2 cellular contexts compared by ENCODE assay signal in the genomic region with DNA sequence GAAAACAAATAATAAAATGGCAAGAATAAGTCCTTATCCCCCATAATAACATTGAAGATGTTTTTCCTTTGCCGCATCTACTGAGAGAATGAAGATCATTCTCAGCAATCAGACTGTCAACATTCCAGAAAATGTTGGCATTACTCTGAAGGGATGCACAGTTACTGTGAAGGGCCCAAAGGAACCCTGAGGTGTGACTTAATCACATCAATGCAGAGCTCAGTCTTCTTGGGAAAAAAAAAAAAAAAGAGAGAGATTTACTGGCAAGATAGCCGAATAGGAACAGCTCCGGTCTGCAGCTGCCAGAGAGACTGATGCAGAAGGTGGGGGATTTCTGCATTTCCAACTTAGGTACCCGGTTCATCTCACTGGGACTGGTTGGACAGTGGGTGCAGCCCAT.
TF ChIP-seq lines count a peak whose summit lies in the region.

No MANE protein-coding gene starts in this region.

TF ChIP-seq in GM23338, 12 proteins besides CTCF, POLR2A, EP300 and RAD21 (continues in another document):
- TF ChIP-seq ZNF331 (CRISPR knock-in tag; IDR thresholded peaks at IDR 0.05; ENCODE audit: low read depth) (no peak), STAT1 (IDR thresholded peaks at IDR 0.05; ENCODE audit: unreplicated experiment) (no peak), EZH2phosphoT487 (IDR thresholded peaks at IDR 0.05; ENCODE audit: unreplicated experiment) (no peak), JUNB (IDR thresholded peaks at IDR 0.05; ENCODE audit: unreplicated experiment) (no peak), CREB1 (CRISPR knock-in tag; IDR thresholded peaks at IDR 0.05; ENCODE audit: low read depth) (no peak), EZH2 (IDR thresholded peaks at IDR 0.05; ENCODE audit: low read depth, unreplicated experiment) (no peak), NANOG (IDR thresholded peaks at IDR 0.05; ENCODE audit: borderline replicate concordance) (no peak), ZNF114 (CRISPR knock-in tag; IDR thresholded peaks at IDR 0.05) (no peak)
- TF ChIP-seq, protein P1, sequence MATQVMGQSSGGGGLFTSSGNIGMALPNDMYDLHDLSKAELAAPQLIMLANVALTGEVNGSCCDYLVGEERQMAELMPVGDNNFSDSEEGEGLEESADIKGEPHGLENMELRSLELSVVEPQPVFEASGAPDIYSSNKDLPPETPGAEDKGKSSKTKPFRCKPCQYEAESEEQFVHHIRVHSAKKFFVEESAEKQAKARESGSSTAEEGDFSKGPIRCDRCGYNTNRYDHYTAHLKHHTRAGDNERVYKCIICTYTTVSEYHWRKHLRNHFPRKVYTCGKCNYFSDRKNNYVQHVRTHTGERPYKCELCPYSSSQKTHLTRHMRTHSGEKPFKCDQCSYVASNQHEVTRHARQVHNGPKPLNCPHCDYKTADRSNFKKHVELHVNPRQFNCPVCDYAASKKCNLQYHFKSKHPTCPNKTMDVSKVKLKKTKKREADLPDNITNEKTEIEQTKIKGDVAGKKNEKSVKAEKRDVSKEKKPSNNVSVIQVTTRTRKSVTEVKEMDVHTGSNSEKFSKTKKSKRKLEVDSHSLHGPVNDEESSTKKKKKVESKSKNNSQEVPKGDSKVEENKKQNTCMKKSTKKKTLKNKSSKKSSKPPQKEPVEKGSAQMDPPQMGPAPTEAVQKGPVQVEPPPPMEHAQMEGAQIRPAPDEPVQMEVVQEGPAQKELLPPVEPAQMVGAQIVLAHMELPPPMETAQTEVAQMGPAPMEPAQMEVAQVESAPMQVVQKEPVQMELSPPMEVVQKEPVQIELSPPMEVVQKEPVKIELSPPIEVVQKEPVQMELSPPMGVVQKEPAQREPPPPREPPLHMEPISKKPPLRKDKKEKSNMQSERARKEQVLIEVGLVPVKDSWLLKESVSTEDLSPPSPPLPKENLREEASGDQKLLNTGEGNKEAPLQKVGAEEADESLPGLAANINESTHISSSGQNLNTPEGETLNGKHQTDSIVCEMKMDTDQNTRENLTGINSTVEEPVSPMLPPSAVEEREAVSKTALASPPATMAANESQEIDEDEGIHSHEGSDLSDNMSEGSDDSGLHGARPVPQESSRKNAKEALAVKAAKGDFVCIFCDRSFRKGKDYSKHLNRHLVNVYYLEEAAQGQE (IDR thresholded peaks at IDR 0.05; ENCODE audit: unreplicated experiment): no peak
- TF ChIP-seq, protein P2, sequence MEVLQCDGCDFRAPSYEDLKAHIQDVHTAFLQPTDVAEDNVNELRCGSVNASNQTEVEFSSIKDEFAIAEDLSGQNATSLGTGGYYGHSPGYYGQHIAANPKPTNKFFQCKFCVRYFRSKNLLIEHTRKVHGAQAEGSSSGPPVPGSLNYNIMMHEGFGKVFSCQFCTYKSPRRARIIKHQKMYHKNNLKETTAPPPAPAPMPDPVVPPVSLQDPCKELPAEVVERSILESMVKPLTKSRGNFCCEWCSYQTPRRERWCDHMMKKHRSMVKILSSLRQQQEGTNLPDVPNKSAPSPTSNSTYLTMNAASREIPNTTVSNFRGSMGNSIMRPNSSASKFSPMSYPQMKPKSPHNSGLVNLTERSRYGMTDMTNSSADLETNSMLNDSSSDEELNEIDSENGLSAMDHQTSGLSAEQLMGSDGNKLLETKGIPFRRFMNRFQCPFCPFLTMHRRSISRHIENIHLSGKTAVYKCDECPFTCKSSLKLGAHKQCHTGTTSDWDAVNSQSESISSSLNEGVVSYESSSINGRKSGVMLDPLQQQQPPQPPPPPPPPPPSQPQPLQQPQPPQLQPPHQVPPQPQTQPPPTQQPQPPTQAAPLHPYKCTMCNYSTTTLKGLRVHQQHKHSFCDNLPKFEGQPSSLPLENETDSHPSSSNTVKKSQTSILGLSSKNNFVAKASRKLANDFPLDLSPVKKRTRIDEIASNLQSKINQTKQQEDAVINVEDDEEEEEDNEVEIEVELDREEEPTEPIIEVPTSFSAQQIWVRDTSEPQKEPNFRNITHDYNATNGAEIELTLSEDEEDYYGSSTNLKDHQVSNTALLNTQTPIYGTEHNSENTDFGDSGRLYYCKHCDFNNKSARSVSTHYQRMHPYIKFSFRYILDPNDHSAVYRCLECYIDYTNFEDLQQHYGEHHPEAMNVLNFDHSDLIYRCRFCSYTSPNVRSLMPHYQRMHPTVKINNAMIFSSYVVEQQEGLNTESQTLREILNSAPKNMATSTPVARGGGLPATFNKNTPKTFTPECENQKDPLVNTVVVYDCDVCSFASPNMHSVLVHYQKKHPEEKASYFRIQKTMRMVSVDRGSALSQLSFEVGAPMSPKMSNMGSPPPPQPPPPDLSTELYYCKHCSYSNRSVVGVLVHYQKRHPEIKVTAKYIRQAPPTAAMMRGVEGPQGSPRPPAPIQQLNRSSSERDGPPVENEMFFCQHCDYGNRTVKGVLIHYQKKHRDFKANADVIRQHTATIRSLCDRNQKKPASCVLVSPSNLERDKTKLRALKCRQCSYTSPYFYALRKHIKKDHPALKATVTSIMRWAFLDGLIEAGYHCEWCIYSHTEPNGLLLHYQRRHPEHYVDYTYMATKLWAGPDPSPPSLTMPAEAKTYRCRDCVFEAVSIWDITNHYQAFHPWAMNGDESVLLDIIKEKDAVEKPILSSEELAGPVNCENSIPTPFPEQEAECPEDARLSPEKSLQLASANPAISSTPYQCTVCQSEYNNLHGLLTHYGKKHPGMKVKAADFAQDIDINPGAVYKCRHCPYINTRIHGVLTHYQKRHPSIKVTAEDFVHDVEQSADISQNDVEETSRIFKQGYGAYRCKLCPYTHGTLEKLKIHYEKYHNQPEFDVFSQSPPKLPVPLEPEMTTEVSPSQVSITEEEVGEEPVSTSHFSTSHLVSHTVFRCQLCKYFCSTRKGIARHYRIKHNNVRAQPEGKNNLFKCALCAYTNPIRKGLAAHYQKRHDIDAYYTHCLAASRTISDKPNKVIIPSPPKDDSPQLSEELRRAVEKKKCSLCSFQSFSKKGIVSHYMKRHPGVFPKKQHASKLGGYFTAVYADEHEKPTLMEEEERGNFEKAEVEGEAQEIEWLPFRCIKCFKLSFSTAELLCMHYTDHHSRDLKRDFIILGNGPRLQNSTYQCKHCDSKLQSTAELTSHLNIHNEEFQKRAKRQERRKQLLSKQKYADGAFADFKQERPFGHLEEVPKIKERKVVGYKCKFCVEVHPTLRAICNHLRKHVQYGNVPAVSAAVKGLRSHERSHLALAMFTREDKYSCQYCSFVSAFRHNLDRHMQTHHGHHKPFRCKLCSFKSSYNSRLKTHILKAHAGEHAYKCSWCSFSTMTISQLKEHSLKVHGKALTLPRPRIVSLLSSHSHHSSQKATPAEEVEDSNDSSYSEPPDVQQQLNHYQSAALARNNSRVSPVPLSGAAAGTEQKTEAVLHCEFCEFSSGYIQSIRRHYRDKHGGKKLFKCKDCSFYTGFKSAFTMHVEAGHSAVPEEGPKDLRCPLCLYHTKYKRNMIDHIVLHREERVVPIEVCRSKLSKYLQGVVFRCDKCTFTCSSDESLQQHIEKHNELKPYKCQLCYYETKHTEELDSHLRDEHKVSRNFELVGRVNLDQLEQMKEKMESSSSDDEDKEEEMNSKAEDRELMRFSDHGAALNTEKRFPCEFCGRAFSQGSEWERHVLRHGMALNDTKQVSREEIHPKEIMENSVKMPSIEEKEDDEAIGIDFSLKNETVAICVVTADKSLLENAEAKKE (CRISPR knock-in tag; IDR thresholded peaks at IDR 0.05): no peak

TF ChIP-seq in H1, 55 proteins besides CTCF, POLR2A, EP300 and RAD21:
- TF ChIP-seq CHD1 (IDR thresholded peaks at IDR 0.05; ENCODE audit: low read depth, low read length) (no peak), TAF7 (optimal IDR thresholded peaks at IDR 0.05; ENCODE audit: borderline replicate concordance, low read depth, low read length) (no peak), USF2 (IDR thresholded peaks at IDR 0.05; ENCODE audit: low read length) (no peak), POU5F1 (IDR thresholded peaks at IDR 0.05; ENCODE audit: low read depth, low read length) (no peak), SP2 (IDR thresholded peaks at IDR 0.05; ENCODE audit: low read length) (no peak), CHD2 (IDR thresholded peaks at IDR 0.05; ENCODE audit: low read length) (no peak), SAP30 (IDR thresholded peaks at IDR 0.05; ENCODE audit: insufficient read depth, insufficient replicate concordance, low read length) (no peak), RFX5 (IDR thresholded peaks at IDR 0.05; ENCODE audit: borderline replicate concordance, low read depth, low read length) (no peak), CBX8 (IDR thresholded peaks at IDR 0.05; ENCODE audit: borderline replicate concordance, low read depth, low read length) (no peak), TEAD4 (IDR thresholded peaks at IDR 0.05; ENCODE audit: low read depth, low read length) (no peak), FOSL1 (IDR thresholded peaks at IDR 0.05; ENCODE audit: insufficient read depth, low read depth, low read length) (no peak), TCF12 (IDR thresholded peaks at IDR 0.05; ENCODE audit: low read depth, low read length) (no peak), CHD7 (IDR thresholded peaks at IDR 0.05; ENCODE audit: insufficient replicate concordance, low read length) (no peak), RNF2 (IDR thresholded peaks at IDR 0.05; ENCODE audit: borderline replicate concordance, low read depth, low read length, missing control alignments, poor library complexity, severe bottlenecking) (no peak), SRF (IDR thresholded peaks at IDR 0.05; ENCODE audit: low read depth, low read length) (no peak), JUN (IDR thresholded peaks at IDR 0.05; ENCODE audit: low read depth, low read length) (no peak), NANOG (IDR thresholded peaks at IDR 0.05; ENCODE audit: insufficient read depth, low read depth, low read length, poor library complexity, severe bottlenecking) (no peak)
